In genomic region chr12:85713368-85713767, GRCh38 we compare ENCODE assay signal across 21 cellular contexts.
DNase-seq lines count a peak whose midpoint lies in the region; ATAC-seq, FAIRE-seq and TF ChIP-seq lines count a peak whose summit lies in the region.
"Had no signal": no experiment of that assay in that cellular context is flagged by ENCODE, and none has a peak within 500 bp of the region (broad histone marks: within the 10 kb centered on the region; RNA-seq: fewer than 3 reads in every experiment).

No MANE protein-coding gene starts in this region.

- TF ChIP-seq CTCF in A549 (IDR thresholded peaks at IDR 0.05): no peak
- no peak for TF ChIP-seq CTCF in ascending aorta (IDR thresholded peaks at IDR 0.05)
- no peak for TF ChIP-seq CTCF in gastroesophageal sphincter (IDR thresholded peaks at IDR 0.05)
- TF ChIP-seq CTCF in D721Med (IDR thresholded peaks at IDR 0.05; ENCODE audit: insufficient read depth, missing control alignments): no peak
- TF ChIP-seq CTCF in stomach (IDR thresholded peaks at IDR 0.05): no peak

- intact Hi-C loops in ascending aorta (cut with DNase I): loop anchor here (10.0 kb wide), 1 partner anchor 121 kb away; the partner anchor contains the start of gene RASSF9
- intact Hi-C loops in sciatic nerve (cut with DNase I): no loop called here
- intact Hi-C loops in stomach (cut with DNase I; ENCODE audit: low total_unique reads): no loop called here

- no peaks in the 10 kb centered on the region for H3K36me3 ChIP-seq in ascending aorta
- H3K36me3 ChIP-seq in gastroesophageal sphincter: no peaks in the 10 kb centered on the region
- H3K36me3 ChIP-seq in stomach: no peaks in the 10 kb centered on the region
- H3K36me3 ChIP-seq: adrenal gland, transverse colon had no signal

- TF ChIP-seq RAD21 in A549 (conservative IDR thresholded peaks at IDR 0.05 in 1 of 2, IDR thresholded peaks at IDR 0.05 in 1 of 2): no peak

- no peak for DNase-seq in A549 (ENCODE audit: low read depth in 1 of 2, low spot score in 1 of 2)
- no peak for DNase-seq in ascending aorta (ENCODE audit: low spot score in 2 of 2)
- no peak for DNase-seq in sciatic nerve (ENCODE audit: low spot score)
- no peak for DNase-seq in hepatic stellate cell (ENCODE audit: low spot score)
- no peak for DNase-seq in D721Med (ENCODE audit: insufficient read length, low spot score)
- no peak for DNase-seq in stomach
- no peak for DNase-seq in midbrain (lab: John Stamatoyannopoulos, UW)
- DNase-seq: activated CD4-positive, alpha-beta memory T cell treated with anti-CD3 and anti-CD28 coated beads for 36 hours; adrenal gland; central memory CD4-positive, alpha-beta T cell; dorsolateral prefrontal cortex; EL; GOT3; Karpas-422; NCI-H1694 treated with DMSO at 0.1 percent for 48 hours; NCI-H748 treated with DMSO at 0.1 percent for 48 hours; stimulated activated naive B cell treated with anti-CD40 and anti-IgM and Interleukin-4, amounts not matched to agents 10 μg/mL and 1 μg/mL and 100 μg/mL, for 72 hours; SW 1271; transverse colon had no signal

- TF ChIP-seq EP300 in A549 (IDR thresholded peaks at IDR 0.05): no peak
- TF ChIP-seq EP300 in gastroesophageal sphincter (IDR thresholded peaks at IDR 0.05): no peak
- TF ChIP-seq EP300 in stomach (IDR thresholded peaks at IDR 0.05): no peak

- CTCF ChIA-PET in A549 (lab: Yijun Ruan, JAX): no interaction called here

- TF ChIP-seq POLR2A in A549 (IDR thresholded peaks at IDR 0.05; ENCODE audit: low read length): no peak
- no peak for TF ChIP-seq POLR2A in gastroesophageal sphincter (IDR thresholded peaks at IDR 0.05)
- TF ChIP-seq POLR2A in stomach (IDR thresholded peaks at IDR 0.05): no peak

- FAIRE-seq in A549 (lab: Jason Lieb, UNC) (no peak), D721Med (lab: Jason Lieb, UNC) (no peak)

- POLR2A ChIA-PET in A549 (lab: Yijun Ruan, JAX): no interaction called here

- ATAC-seq in A549 (no peak), gastroesophageal sphincter (peak; percentile 56), sciatic nerve (peak; percentile 93)
- ATAC-seq: stimulated activated naive B cell treated with anti-CD40 and anti-IgM and Interleukin-4, amounts not matched to agents 10 μg/mL and 1 μg/mL and 100 μg/mL, for 72 hours had no signal

- WGBS in A549 (ENCODE audit: missing lambda C conversion rate): 24% methylated on average over 4 of the region's 4 CpGs
- 27 to 40% methylated on average over 4 of the region's 4 CpGs for whole genome bisulfite sequencing in gastroesophageal sphincter (ENCODE audit: low coverage in 1 of 2), 2 donors
- 35 to 45% (median 43%) methylated on average over 4 of the region's 4 CpGs for WGBS in stomach, 5 donors

- H3K4me2 ChIP-seq in A549: 0 out of 3 replicates have a peak overlapping the region, but pooled peaks have one; percentile 15

- H3K9me3 ChIP-seq in A549 (no peaks in the 10 kb centered on the region), ascending aorta (peaks cover 0 to 5% of the 10 kb centered on the region in 2 donors), gastroesophageal sphincter (peaks cover 0 to 14% (median 0%) of the 10 kb centered on the region in 3 donors), stomach (no peaks in the 10 kb centered on the region)
- H3K9me3 ChIP-seq: adrenal gland, transverse colon had no signal

- H3K27ac ChIP-seq in A549 (no peak overlapping the region), ascending aorta (peak overlapping the region; percentile 43 to 77), gastroesophageal sphincter (peak overlapping the region in 2 of 4 donors; percentile 37 to 47), stomach (no peak overlapping the region)
- H3K27ac ChIP-seq: adrenal gland, dorsolateral prefrontal cortex, transverse colon had no signal

- H3K27me3 ChIP-seq in ascending aorta (no peaks in the 10 kb centered on the region), gastroesophageal sphincter (no peaks in the 10 kb centered on the region), stomach (no peaks in the 10 kb centered on the region)
- H3K27me3 ChIP-seq: adrenal gland, dorsolateral prefrontal cortex, transverse colon had no signal

- no peaks in the 10 kb centered on the region for H3K4me1 ChIP-seq in A549
- H3K4me1 ChIP-seq in ascending aorta: peaks cover 0 to 10% of the 10 kb centered on the region in 2 donors
- H3K4me1 ChIP-seq in gastroesophageal sphincter: peaks cover 0 to 26% (median 0%) of the 10 kb centered on the region in 3 donors
- H3K4me1 ChIP-seq in stomach: no peaks in the 10 kb centered on the region
- H3K4me1 ChIP-seq: adrenal gland, transverse colon had no signal

- H3K4me3 ChIP-seq in A549 (no peak overlapping the region), ascending aorta (peak overlapping the region in 1 of 2 donors; percentile 18), gastroesophageal sphincter (no peak overlapping the region), stomach (no peak overlapping the region)
- H3K4me3 ChIP-seq: adrenal gland, dorsolateral prefrontal cortex, skin epidermis, transverse colon had no signal

TF ChIP-seq in A549, 52 proteins besides CTCF, POLR2A, EP300 and RAD21:
- no peak for TF ChIP-seq PBX3 (IDR thresholded peaks at IDR 0.05)
- no peak for TF ChIP-seq NFE2L2 (conservative IDR thresholded peaks at IDR 0.05; ENCODE audit: low read length)
- TF ChIP-seq ATOH8 (CRISPR knock-in tag; IDR thresholded peaks at IDR 0.05; ENCODE audit: low read depth): no peak
- no peak for TF ChIP-seq MAX (IDR thresholded peaks at IDR 0.05)
- TF ChIP-seq ZSCAN20 (CRISPR knock-in tag; IDR thresholded peaks at IDR 0.05): no peak
- TF ChIP-seq HOXB13 (CRISPR knock-in tag; IDR thresholded peaks at IDR 0.05; ENCODE audit: low read depth): no peak
- no peak for TF ChIP-seq EHF (CRISPR knock-in tag; IDR thresholded peaks at IDR 0.05)
- TF ChIP-seq RCOR1 (IDR thresholded peaks at IDR 0.05; ENCODE audit: low read depth, low read length): no peak
TF ChIP-seq in A549: peak in this region for 0.

Comparison
In these comparisons a context has a peak if more than half of its experiments do, and no peak if none do; other contexts are left out.
1. ATAC-seq: peak in gastroesophageal sphincter (single experiment) and sciatic nerve (single experiment); none in A549 (0 of 2).
2. H3K27ac ChIP-seq: peak in ascending aorta (2 of 2); none in A549 (0 of 2) and stomach (0 of 5).